In the genomic region with DNA sequence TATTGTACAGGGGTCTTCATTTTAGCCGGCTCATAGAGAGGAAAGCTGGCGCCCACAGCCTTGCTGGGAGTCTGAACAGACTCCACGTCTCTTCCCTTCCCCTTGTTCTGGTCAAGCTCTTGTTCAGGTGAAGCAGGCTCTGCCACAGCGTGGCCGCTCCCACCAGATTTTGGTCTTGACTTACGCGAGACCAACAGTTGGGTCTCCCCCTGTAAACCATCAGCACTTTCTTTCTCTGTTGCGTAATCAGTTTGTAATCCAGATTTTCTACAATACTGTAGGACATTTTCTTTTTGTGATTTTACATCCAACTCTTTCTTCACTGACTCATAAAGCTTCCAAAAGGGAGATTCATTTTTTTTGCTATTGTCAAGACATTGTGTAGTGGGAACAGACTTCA, we compare ENCODE assay signal across 1 cellular context.
TF ChIP-seq lines count a peak whose summit lies in the region.

No MANE protein-coding gene starts in this region.

TF ChIP-seq in K562, 482 proteins besides CTCF, POLR2A, EP300 and RAD21:
- TF ChIP-seq CEBPG (CRISPR knock-in tag; IDR thresholded peaks at IDR 0.05) (no peak), CEBPG (tag; conservative IDR thresholded peaks at IDR 0.05 in 1 of 2, IDR thresholded peaks at IDR 0.05 in 1 of 2) (peak in 1 of 2 experiments; percentile 75; a peak in 2 of 4 replicates), CEBPB (tag; IDR thresholded peaks at IDR 0.05) (peak; percentile 64), STAT5A (IDR thresholded peaks at IDR 0.05; ENCODE audit: borderline replicate concordance, low read length) (no peak)
